Comparison of ENCODE assay signal across 1 cellular context in the genomic region with DNA sequence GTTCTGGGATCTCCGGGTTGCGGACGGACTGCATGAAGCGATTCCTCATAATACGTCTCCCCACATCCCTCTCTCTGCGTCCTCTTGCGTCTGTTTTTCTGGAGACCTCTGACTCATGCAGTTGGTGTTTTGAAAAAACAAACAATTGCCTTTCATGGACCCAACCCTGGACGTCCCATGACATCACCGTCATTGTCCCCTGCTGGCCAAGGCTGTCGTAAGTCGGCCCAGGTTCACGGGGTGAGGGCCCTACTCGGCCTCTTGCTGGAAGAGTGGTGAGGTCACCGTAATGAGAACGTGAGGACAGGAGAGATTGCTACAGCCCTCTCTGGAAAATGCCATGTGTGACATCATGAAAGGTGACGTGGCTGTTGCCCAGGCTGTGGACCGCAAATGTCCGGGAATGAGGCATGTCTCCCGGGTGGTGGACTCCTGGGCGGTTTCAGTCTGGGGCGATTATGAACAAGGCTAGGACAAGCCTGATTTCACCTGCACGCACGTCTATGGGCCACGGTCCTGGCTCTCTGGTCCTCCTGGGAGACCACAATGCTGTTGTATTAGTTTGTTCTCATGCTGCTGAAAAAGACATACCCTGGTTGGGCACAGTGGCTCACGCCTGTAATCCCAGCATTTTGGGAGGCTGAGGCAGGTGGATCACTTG.
TF ChIP-seq lines count a peak whose summit lies in the region.

No MANE protein-coding gene starts in this region.

TF ChIP-seq in HEK293, 187 proteins besides CTCF, POLR2A, EP300 and RAD21 (continued from another document and continues in another):
- TF ChIP-seq, protein P1, sequence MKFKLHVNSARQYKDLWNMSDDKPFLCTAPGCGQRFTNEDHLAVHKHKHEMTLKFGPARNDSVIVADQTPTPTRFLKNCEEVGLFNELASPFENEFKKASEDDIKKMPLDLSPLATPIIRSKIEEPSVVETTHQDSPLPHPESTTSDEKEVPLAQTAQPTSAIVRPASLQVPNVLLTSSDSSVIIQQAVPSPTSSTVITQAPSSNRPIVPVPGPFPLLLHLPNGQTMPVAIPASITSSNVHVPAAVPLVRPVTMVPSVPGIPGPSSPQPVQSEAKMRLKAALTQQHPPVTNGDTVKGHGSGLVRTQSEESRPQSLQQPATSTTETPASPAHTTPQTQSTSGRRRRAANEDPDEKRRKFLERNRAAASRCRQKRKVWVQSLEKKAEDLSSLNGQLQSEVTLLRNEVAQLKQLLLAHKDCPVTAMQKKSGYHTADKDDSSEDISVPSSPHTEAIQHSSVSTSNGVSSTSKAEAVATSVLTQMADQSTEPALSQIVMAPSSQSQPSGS (tag by site-specific recombination; IDR thresholded peaks at IDR 0.05; ENCODE audit: low read depth): peak; percentile 98
- TF ChIP-seq ZNF366 (tag by site-specific recombination; conservative IDR thresholded peaks at IDR 0.05) (peak; percentile 93), ZNF510 (tag by site-specific recombination; IDR thresholded peaks at IDR 0.05; ENCODE audit: insufficient replicate concordance) (no peak), ZNF175 (tag by site-specific recombination; IDR thresholded peaks at IDR 0.05) (no peak), ZNF600 (tag by site-specific recombination; IDR thresholded peaks at IDR 0.05) (0 out of 2 replicates have a peak, but pooled peaks have one; percentile 22), ZNF311 (tag by site-specific recombination; IDR thresholded peaks at IDR 0.05; ENCODE audit: borderline replicate concordance) (no peak), ZSCAN30 (tag by site-specific recombination; IDR thresholded peaks at IDR 0.05) (no peak), ZNF548 (tag by site-specific recombination; IDR thresholded peaks at IDR 0.05) (no peak), ZNF560 (tag by site-specific recombination; IDR thresholded peaks at IDR 0.05; ENCODE audit: borderline replicate concordance) (no peak), ZNF830 (tag by site-specific recombination; IDR thresholded peaks at IDR 0.05; ENCODE audit: low read depth) (no peak), ZNF544 (tag by site-specific recombination; IDR thresholded peaks at IDR 0.05) (no peak), ZNF629 (tag by site-specific recombination; IDR thresholded peaks at IDR 0.05) (peak; percentile 99), ZNF658 (tag by site-specific recombination; IDR thresholded peaks at IDR 0.05) (no peak), ZNF155 (tag by site-specific recombination; IDR thresholded peaks at IDR 0.05) (no peak), ZNF843 (tag by site-specific recombination; IDR thresholded peaks at IDR 0.05) (no peak), ZNF302 (tag by site-specific recombination; IDR thresholded peaks at IDR 0.05; ENCODE audit: low read depth) (no peak), ZNF501 (tag by site-specific recombination; IDR thresholded peaks at IDR 0.05) (no peak), ZNF558 (tag by site-specific recombination; IDR thresholded peaks at IDR 0.05) (peak; percentile 32; the same call in 1 of the 2 replicates), ZNF623 (tag by site-specific recombination; IDR thresholded peaks at IDR 0.05) (0 out of 2 replicates have a peak, but pooled peaks have one; percentile 18), ZBTB17 (tag by site-specific recombination; IDR thresholded peaks at IDR 0.05) (no peak), ZNF10 (tag by site-specific recombination; IDR thresholded peaks at IDR 0.05) (no peak), KLF8 (tag by site-specific recombination; IDR thresholded peaks at IDR 0.05) (peak; percentile 34; the same call in 1 of the 2 replicates), ZNF248 (tag by site-specific recombination; IDR thresholded peaks at IDR 0.05) (no peak), ZNF146 (tag by site-specific recombination; IDR thresholded peaks at IDR 0.05) (no peak), PRDM1 (tag by site-specific recombination; IDR thresholded peaks at IDR 0.05) (no peak), HOXD13 (CRISPR knock-in tag; IDR thresholded peaks at IDR 0.05; ENCODE audit: borderline replicate concordance) (no peak; the same call in 1 of the 2 replicates)
- TF ChIP-seq, protein P2, sequence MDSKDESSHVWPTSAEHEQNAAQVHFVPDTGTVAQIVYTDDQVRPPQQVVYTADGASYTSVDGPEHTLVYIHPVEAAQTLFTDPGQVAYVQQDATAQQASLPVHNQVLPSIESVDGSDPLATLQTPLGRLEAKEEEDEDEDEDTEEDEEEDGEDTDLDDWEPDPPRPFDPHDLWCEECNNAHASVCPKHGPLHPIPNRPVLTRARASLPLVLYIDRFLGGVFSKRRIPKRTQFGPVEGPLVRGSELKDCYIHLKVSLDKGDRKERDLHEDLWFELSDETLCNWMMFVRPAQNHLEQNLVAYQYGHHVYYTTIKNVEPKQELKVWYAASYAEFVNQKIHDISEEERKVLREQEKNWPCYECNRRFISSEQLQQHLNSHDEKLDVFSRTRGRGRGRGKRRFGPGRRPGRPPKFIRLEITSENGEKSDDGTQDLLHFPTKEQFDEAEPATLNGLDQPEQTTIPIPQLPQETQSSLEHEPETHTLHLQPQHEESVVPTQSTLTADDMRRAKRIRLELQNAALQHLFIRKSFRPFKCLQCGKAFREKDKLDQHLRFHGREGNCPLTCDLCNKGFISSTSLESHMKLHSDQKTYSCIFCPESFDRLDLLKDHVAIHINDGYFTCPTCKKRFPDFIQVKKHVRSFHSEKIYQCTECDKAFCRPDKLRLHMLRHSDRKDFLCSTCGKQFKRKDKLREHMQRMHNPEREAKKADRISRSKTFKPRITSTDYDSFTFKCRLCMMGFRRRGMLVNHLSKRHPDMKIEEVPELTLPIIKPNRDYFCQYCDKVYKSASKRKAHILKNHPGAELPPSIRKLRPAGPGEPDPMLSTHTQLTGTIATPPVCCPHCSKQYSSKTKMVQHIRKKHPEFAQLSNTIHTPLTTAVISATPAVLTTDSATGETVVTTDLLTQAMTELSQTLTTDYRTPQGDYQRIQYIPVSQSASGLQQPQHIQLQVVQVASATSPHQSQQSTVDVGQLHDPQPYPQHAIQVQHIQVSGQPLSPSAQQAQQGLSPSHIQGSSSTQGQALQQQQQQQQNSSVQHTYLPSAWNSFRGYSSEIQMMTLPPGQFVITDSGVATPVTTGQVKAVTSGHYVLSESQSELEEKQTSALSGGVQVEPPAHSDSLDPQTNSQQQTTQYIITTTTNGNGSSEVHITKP (tag by site-specific recombination; IDR thresholded peaks at IDR 0.05): peak; percentile 61
- TF ChIP-seq, protein P3, sequence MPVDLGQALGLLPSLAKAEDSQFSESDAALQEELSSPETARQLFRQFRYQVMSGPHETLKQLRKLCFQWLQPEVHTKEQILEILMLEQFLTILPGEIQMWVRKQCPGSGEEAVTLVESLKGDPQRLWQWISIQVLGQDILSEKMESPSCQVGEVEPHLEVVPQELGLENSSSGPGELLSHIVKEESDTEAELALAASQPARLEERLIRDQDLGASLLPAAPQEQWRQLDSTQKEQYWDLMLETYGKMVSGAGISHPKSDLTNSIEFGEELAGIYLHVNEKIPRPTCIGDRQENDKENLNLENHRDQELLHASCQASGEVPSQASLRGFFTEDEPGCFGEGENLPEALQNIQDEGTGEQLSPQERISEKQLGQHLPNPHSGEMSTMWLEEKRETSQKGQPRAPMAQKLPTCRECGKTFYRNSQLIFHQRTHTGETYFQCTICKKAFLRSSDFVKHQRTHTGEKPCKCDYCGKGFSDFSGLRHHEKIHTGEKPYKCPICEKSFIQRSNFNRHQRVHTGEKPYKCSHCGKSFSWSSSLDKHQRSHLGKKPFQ (tag by site-specific recombination; IDR thresholded peaks at IDR 0.05): no peak
- TF ChIP-seq, protein P4, sequence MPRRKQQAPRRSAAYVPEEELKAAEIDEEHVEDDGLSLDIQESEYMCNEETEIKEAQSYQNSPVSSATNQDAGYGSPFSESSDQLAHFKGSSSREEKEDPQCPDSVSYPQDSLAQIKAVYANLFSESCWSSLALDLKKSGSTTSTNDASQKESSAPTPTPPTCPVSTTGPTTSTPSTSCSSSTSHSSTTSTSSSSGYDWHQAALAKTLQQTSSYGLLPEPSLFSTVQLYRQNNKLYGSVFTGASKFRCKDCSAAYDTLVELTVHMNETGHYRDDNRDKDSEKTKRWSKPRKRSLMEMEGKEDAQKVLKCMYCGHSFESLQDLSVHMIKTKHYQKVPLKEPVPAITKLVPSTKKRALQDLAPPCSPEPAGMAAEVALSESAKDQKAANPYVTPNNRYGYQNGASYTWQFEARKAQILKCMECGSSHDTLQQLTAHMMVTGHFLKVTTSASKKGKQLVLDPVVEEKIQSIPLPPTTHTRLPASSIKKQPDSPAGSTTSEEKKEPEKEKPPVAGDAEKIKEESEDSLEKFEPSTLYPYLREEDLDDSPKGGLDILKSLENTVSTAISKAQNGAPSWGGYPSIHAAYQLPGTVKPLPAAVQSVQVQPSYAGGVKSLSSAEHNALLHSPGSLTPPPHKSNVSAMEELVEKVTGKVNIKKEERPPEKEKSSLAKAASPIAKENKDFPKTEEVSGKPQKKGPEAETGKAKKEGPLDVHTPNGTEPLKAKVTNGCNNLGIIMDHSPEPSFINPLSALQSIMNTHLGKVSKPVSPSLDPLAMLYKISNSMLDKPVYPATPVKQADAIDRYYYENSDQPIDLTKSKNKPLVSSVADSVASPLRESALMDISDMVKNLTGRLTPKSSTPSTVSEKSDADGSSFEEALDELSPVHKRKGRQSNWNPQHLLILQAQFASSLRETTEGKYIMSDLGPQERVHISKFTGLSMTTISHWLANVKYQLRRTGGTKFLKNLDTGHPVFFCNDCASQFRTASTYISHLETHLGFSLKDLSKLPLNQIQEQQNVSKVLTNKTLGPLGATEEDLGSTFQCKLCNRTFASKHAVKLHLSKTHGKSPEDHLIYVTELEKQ (tag by site-specific recombination; IDR thresholded peaks at IDR 0.05; ENCODE audit: borderline replicate concordance): 0 out of 2 replicates have a peak, but pooled peaks have one; percentile 35
- TF ChIP-seq, protein P5, sequence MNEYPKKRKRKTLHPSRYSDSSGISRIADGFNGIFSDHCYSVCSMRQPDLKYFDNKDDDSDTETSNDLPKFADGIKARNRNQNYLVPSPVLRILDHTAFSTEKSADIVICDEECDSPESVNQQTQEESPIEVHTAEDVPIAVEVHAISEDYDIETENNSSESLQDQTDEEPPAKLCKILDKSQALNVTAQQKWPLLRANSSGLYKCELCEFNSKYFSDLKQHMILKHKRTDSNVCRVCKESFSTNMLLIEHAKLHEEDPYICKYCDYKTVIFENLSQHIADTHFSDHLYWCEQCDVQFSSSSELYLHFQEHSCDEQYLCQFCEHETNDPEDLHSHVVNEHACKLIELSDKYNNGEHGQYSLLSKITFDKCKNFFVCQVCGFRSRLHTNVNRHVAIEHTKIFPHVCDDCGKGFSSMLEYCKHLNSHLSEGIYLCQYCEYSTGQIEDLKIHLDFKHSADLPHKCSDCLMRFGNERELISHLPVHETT (tag by site-specific recombination; IDR thresholded peaks at IDR 0.05): peak; percentile 71; the same call in 1 of the 2 replicates
- TF ChIP-seq, protein P6, sequence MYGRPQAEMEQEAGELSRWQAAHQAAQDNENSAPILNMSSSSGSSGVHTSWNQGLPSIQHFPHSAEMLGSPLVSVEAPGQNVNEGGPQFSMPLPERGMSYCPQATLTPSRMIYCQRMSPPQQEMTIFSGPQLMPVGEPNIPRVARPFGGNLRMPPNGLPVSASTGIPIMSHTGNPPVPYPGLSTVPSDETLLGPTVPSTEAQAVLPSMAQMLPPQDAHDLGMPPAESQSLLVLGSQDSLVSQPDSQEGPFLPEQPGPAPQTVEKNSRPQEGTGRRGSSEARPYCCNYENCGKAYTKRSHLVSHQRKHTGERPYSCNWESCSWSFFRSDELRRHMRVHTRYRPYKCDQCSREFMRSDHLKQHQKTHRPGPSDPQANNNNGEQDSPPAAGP (tag by site-specific recombination; IDR thresholded peaks at IDR 0.05): peak; percentile 84
- TF ChIP-seq, protein P7, sequence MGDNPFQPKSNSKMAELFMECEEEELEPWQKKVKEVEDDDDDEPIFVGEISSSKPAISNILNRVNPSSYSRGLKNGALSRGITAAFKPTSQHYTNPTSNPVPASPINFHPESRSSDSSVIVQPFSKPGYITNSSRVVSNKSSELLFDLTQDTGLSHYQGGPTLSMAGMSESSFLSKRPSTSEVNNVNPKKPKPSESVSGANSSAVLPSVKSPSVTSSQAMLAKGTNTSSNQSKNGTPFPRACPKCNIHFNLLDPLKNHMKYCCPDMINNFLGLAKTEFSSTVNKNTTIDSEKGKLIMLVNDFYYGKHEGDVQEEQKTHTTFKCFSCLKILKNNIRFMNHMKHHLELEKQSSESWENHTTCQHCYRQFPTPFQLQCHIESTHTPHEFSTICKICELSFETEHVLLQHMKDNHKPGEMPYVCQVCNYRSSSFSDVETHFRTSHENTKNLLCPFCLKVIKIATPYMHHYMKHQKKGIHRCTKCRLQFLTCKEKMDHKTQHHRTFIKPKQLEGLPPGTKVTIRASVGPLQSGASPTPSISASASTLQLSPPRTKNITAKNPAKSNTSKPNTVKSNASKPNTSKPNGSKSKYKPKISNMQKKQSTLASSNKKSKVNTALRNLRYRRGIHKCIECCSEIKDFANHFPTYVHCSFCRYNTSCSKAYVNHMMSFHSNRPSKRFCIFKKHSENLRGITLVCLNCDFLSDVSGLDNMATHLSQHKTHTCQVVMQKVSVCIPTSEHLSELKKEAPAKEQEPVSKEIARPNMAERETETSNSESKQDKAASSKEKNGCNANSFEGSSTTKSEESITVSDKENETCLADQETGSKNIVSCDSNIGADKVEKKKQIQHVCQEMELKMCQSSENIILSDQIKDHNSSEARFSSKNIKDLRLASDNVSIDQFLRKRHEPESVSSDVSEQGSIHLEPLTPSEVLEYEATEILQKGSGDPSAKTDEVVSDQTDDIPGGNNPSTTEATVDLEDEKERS (tag by site-specific recombination; IDR thresholded peaks at IDR 0.05): no peak
- TF ChIP-seq, protein P8, sequence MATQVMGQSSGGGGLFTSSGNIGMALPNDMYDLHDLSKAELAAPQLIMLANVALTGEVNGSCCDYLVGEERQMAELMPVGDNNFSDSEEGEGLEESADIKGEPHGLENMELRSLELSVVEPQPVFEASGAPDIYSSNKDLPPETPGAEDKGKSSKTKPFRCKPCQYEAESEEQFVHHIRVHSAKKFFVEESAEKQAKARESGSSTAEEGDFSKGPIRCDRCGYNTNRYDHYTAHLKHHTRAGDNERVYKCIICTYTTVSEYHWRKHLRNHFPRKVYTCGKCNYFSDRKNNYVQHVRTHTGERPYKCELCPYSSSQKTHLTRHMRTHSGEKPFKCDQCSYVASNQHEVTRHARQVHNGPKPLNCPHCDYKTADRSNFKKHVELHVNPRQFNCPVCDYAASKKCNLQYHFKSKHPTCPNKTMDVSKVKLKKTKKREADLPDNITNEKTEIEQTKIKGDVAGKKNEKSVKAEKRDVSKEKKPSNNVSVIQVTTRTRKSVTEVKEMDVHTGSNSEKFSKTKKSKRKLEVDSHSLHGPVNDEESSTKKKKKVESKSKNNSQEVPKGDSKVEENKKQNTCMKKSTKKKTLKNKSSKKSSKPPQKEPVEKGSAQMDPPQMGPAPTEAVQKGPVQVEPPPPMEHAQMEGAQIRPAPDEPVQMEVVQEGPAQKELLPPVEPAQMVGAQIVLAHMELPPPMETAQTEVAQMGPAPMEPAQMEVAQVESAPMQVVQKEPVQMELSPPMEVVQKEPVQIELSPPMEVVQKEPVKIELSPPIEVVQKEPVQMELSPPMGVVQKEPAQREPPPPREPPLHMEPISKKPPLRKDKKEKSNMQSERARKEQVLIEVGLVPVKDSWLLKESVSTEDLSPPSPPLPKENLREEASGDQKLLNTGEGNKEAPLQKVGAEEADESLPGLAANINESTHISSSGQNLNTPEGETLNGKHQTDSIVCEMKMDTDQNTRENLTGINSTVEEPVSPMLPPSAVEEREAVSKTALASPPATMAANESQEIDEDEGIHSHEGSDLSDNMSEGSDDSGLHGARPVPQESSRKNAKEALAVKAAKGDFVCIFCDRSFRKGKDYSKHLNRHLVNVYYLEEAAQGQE (tag by site-specific recombination; IDR thresholded peaks at IDR 0.05): no peak
